In the genomic region with DNA sequence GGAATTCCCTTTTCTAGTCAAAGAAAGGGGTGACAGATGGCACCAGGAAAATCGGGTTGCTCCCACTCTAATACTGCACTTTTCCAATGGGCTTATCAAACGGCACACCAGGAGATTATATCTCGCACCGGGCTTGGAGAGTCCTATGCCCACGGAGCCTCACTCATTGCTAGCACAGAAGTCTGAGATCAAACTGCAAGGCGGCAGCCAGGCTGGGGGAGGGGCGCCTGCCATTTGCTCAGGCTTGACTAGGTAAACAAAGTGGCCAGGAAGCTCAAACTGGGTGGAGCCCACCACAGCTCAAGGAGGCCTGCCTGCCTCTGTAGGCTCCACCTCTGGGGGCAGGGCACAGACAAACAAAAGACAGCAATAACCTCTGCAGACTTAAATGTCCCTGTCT, we compare ENCODE assay signal across 11 cellular contexts. TPM values are rescaled to one million over a fixed set of nuclear protein-coding genes. Genes with fewer than 3 reads are reported as not detected.
DNase-seq lines count a peak whose midpoint lies in the region; ATAC-seq and TF ChIP-seq lines count a peak whose summit lies in the region.
"Not testable (repeated sequence)": the region's sequence is repeated elsewhere in the genome, so short reads cannot be mapped to it uniquely, and the experiment has no call there.
"Had no signal": no experiment of that assay in that cellular context is flagged by ENCODE, and none has a peak within 500 bp of the region (broad histone marks: within the 10 kb centered on the region; RNA-seq: fewer than 3 reads in every experiment).

No MANE protein-coding gene starts in this region.

- not testable (repeated sequence) for H3K36me3 ChIP-seq in CD8-positive, alpha-beta T cell (ENCODE audit: insufficient read depth, low read length)

- H3K27me3 ChIP-seq in CD8-positive, alpha-beta T cell (ENCODE audit: insufficient read depth, low read length) = not testable (repeated sequence)

- H3K9me3 Mint-ChIP-seq in CD8-positive, alpha-beta T cell; T-cell; effector memory CD8-positive, alpha-beta T cell; stimulated activated effector memory CD8-positive, alpha-beta T cell treated with anti-CD3 and anti-CD28 coated beads, Interleukin-12 subunit alpha, Interleukin-12 subunit beta, amount 100 ng/mL, for 72 hours: not testable (repeated sequence)

- H3K27ac Mint-ChIP-seq in CD8-positive, alpha-beta T cell = not testable (repeated sequence)
- peak overlapping the region; percentile 32 to 49 for H3K27ac Mint-ChIP-seq in T-cell
- H3K27ac Mint-ChIP-seq in effector memory CD8-positive, alpha-beta T cell = peak overlapping the region; percentile 68 to 81
- H3K27ac Mint-ChIP-seq in stimulated activated effector memory CD8-positive, alpha-beta T cell treated with anti-CD3 and anti-CD28 coated beads, Interleukin-12 subunit alpha, Interleukin-12 subunit beta, amount 100 ng/mL, for 72 hours = peak overlapping the region; percentile 73

- TF ChIP-seq CTCF in CD8-positive, alpha-beta T cell (IDR thresholded peaks at IDR 0.05) = not testable (repeated sequence)

- peaks cover 71% of the 10 kb centered on the region for H3K36me3 Mint-ChIP-seq in CD8-positive, alpha-beta T cell
- H3K36me3 Mint-ChIP-seq in T-cell = peaks cover 67% of the 10 kb centered on the region
- H3K36me3 Mint-ChIP-seq in effector memory CD8-positive, alpha-beta T cell (ENCODE audit: insufficient read depth) = not testable (repeated sequence)
- peaks cover 38% of the 10 kb centered on the region for H3K36me3 Mint-ChIP-seq in stimulated activated effector memory CD8-positive, alpha-beta T cell treated with anti-CD3 and anti-CD28 coated beads, Interleukin-12 subunit alpha, Interleukin-12 subunit beta, amount 100 ng/mL, for 72 hours

- not testable (repeated sequence) for H3K27me3 Mint-ChIP-seq in CD8-positive, alpha-beta T cell (ENCODE audit: low read depth); T-cell; effector memory CD8-positive, alpha-beta T cell

- H3K9me3 ChIP-seq in CD8-positive, alpha-beta T cell (ENCODE audit: low read length) = not testable (repeated sequence)

- ATAC-seq in CD8-positive, alpha-beta T cell; T-cell (replicated peaks in 1 of 4); effector memory CD8-positive, alpha-beta T cell (replicated peaks); stimulated activated effector memory CD8-positive, alpha-beta T cell treated with anti-CD3 and anti-CD28 coated beads, Interleukin-12 subunit alpha, Interleukin-12 subunit beta, amount 100 ng/mL, for 72 hours: not testable (repeated sequence)

- H3K4me1 Mint-ChIP-seq in CD8-positive, alpha-beta T cell (ENCODE audit: low read depth) = peaks cover 27% of the 10 kb centered on the region
- peaks cover 32 to 36% (median 35%) of the 10 kb centered on the region in 3 donors for H3K4me1 Mint-ChIP-seq in T-cell
- peaks cover 19 to 31% of the 10 kb centered on the region in 2 donors for H3K4me1 Mint-ChIP-seq in effector memory CD8-positive, alpha-beta T cell (ENCODE audit: low read depth in 2 of 2)
- H3K4me1 Mint-ChIP-seq in stimulated activated effector memory CD8-positive, alpha-beta T cell treated with anti-CD3 and anti-CD28 coated beads, Interleukin-12 subunit alpha, Interleukin-12 subunit beta, amount 100 ng/mL, for 72 hours = peaks cover 23% of the 10 kb centered on the region

- not testable (repeated sequence) for H3K4me3 ChIP-seq in CD8-positive, alpha-beta T cell (ENCODE audit: low read depth, low read length); Jurkat, Clone E6-1 (ENCODE audit: low read length)

- CTCF ChIA-PET in CD8-positive, alpha-beta T cell (lab: Charles Lee); T-cell (lab: Charles Lee): not testable (repeated sequence)

- H3K4me1 ChIP-seq in CD8-positive, alpha-beta T cell (ENCODE audit: insufficient read depth, low read length) = not testable (repeated sequence)

- not testable (repeated sequence) for H3K4me3 Mint-ChIP-seq in CD8-positive, alpha-beta T cell; stimulated activated effector memory CD8-positive, alpha-beta T cell treated with anti-CD3 and anti-CD28 coated beads, Interleukin-12 subunit alpha, Interleukin-12 subunit beta, amount 100 ng/mL, for 72 hours
- peak overlapping the region in 1 of 3 donors; percentile 50 for H3K4me3 Mint-ChIP-seq in T-cell
- peak overlapping the region; percentile 33 to 48 for H3K4me3 Mint-ChIP-seq in effector memory CD8-positive, alpha-beta T cell

- DNase-seq in CD8-positive, alpha-beta T cell = peak in 4 of 7 experiments; percentile 6 to 60 (median 30)
- peak; percentile 62 for DNase-seq in DMS53 (lab: John Stamatoyannopoulos, UW)
- peak; percentile 39 for DNase-seq in Jurkat, Clone E6-1 (ENCODE audit: low read depth, low spot score)
- peak in 22 of 34 experiments; percentile 3 to 47 (median 10) for DNase-seq in T-cell
- DNase-seq in activated CD4-positive, alpha-beta T cell treated with anti-CD3 and anti-CD28 coated beads, Interleukin-2, amount 50 U/mL, for 1 hour = peak; percentile 4
- peak; percentile 11 for DNase-seq in activated effector memory CD4-positive, alpha-beta T cell treated with Interleukin-2 at 50 U/mL for 16 hours
- not testable (repeated sequence) for DNase-seq in effector memory CD8-positive, alpha-beta T cell; stimulated activated effector memory CD8-positive, alpha-beta T cell treated with anti-CD3 and anti-CD28 coated beads, Interleukin-12 subunit alpha, Interleukin-12 subunit beta, amount 100 ng/mL, for 72 hours (ENCODE audit: low spot score in 2 of 2)

- H3K27ac ChIP-seq in CD8-positive, alpha-beta T cell (ENCODE audit: low read depth, low read length) = not testable (repeated sequence)

- POLR2A ChIA-PET in CD8-positive, alpha-beta T cell (lab: Charles Lee); T-cell (lab: Charles Lee): not testable (repeated sequence)

- intact Hi-C loops in CD8-positive, alpha-beta T cell (cut with DNase I, micrococcal nuclease) = not testable (repeated sequence)

RNA-seq across cellular contexts. Expression of a gene that starts 25.5 kb away (rescaled TPM):
- 1 to 10 TPM; 9.2 to 9.9 TPM for total RNA-seq in CD8-positive, alpha-beta T cell
- 36.4 TPM for polyA plus RNA-seq in Jurkat, Clone E6-1 (2012; ENCODE audit: insufficient read depth, insufficient read length)
- total RNA-seq in T-cell = 10 to 100 TPM; 17.4 to 24.7 (median 20.1) TPM

RNA-seq across cellular contexts. Expression of a gene that starts 41.2 kb away (rescaled TPM):
- not detected for total RNA-seq in CD8-positive, alpha-beta T cell
- polyA plus RNA-seq in Jurkat, Clone E6-1 (2012; ENCODE audit: insufficient read depth, insufficient read length) = not detected
- total RNA-seq in T-cell = not detected
- total RNA-seq: OCI-LY7 had no signal
- polyA plus RNA-seq: A549, IgD-negative memory B cell had no signal

RNA-seq across cellular contexts. Expression of a gene that starts 51.5 kb away (rescaled TPM):
- total RNA-seq in CD8-positive, alpha-beta T cell = not detected
- not detected for polyA plus RNA-seq in Jurkat, Clone E6-1 (2012; ENCODE audit: insufficient read depth, insufficient read length)
- total RNA-seq in T-cell = not detected
- total RNA-seq: OCI-LY7 had no signal
- polyA plus RNA-seq: A549, IgD-negative memory B cell had no signal

RNA-seq across cellular contexts. Expression of a gene that starts 52.8 kb away (rescaled TPM):
- 10 to 100 TPM; 26.9 to 28.0 TPM for total RNA-seq in CD8-positive, alpha-beta T cell
- 66.5 TPM for polyA plus RNA-seq in Jurkat, Clone E6-1 (2012; ENCODE audit: insufficient read depth, insufficient read length)
- total RNA-seq in T-cell = 10 to 100 TPM; 20.6 to 25.5 (median 23.0) TPM

RNA-seq across cellular contexts. Expression of a gene that starts 56.8 kb away (rescaled TPM):
- total RNA-seq in CD8-positive, alpha-beta T cell = not detected
- not detected for polyA plus RNA-seq in Jurkat, Clone E6-1 (2012; ENCODE audit: insufficient read depth, insufficient read length)
- not detected for total RNA-seq in T-cell
- total RNA-seq: OCI-LY7 had no signal
- polyA plus RNA-seq: A549, IgD-negative memory B cell had no signal
